Comparison of ENCODE assay signal across 17 cellular contexts in genomic region chr7:150784954-150785353, GRCh38. TPM values are rescaled to one million over a fixed set of nuclear protein-coding genes. Genes with fewer than 3 reads are reported as not detected.
A peak's percentile ranks its signal among the peaks of the same experiment; 100 is the strongest.
DNase-seq lines count a peak whose midpoint lies in the region; ATAC-seq, FAIRE-seq and TF ChIP-seq lines count a peak whose summit lies in the region.
"Had no signal": no experiment of that assay in that cellular context is flagged by ENCODE, and none has a peak within 500 bp of the region (broad histone marks: within the 10 kb centered on the region; RNA-seq: fewer than 3 reads in every experiment).

No MANE protein-coding gene starts in this region.

- H3K27me3 ChIP-seq in H9 (ENCODE audit: insufficient read depth, low read length) (no peaks in the 10 kb centered on the region), bronchial epithelial cell (ENCODE audit: control insufficient read depth, insufficient read depth, low read length) (peaks cover 2% of the 10 kb centered on the region), left lung (no peaks in the 10 kb centered on the region), small intestine (ENCODE audit: control insufficient read depth in 2 of 2, insufficient read depth in 2 of 2, low read length in 2 of 2) (no peaks in the 10 kb centered on the region), BE2C (no peaks in the 10 kb centered on the region), thyroid gland (no peaks in the 10 kb centered on the region)

- no peak for TF ChIP-seq POLR2A in thyroid gland (IDR thresholded peaks at IDR 0.05)

- no peak overlapping the region for H3K4me2 ChIP-seq in H9 (ENCODE audit: insufficient read depth, insufficient read length, low read length)

- no peak overlapping the region for H2AK5ac ChIP-seq in H9 (ENCODE audit: insufficient read length, low read length)

- no peak overlapping the region for H3K18ac ChIP-seq in H9 (ENCODE audit: insufficient read length, low read depth, low read length)

- H3K9me3 Mint-ChIP-seq in H9, result no peaks in the 10 kb centered on the region

- H3K36me3 Mint-ChIP-seq in H9 (ENCODE audit: insufficient read depth in 1 of 3, low read depth in 3 of 3), result no peaks in the 10 kb centered on the region; a peak in 1 of 7 replicates
- H3K36me3 Mint-ChIP-seq: activated CD8-positive, alpha-beta memory T cell treated with anti-CD3 and anti-CD28 coated beads, Interleukin-2, amount 10 ng/mL, durations not matched to agents 7 days and 5 days had no signal

- H2BK5ac ChIP-seq in H9 (ENCODE audit: insufficient read length, low read length), result no peak overlapping the region

- peak; percentile 52 for ATAC-seq in left lung
- ATAC-seq: activated CD8-positive, alpha-beta memory T cell treated with anti-CD3 and anti-CD28 coated beads, Interleukin-2, amount 10 ng/mL, durations not matched to agents 7 days and 5 days had no signal

- FAIRE-seq in bronchial epithelial cell (lab: Jason Lieb, UNC) (peak; percentile 88), small intestine (lab: Jason Lieb, UNC) (no peak)
- FAIRE-seq: GM12891 had no signal

- no peaks in the 10 kb centered on the region for H3K36me3 ChIP-seq in bronchial epithelial cell (ENCODE audit: control insufficient read depth, insufficient read depth, low read length)
- H3K36me3 ChIP-seq in left lung, result no peaks in the 10 kb centered on the region
- no peaks in the 10 kb centered on the region for H3K36me3 ChIP-seq in small intestine (ENCODE audit: control insufficient read depth in 2 of 2, insufficient read depth in 2 of 2, low read length in 2 of 2)
- H3K36me3 ChIP-seq in BE2C, result no peaks in the 10 kb centered on the region
- no peaks in the 10 kb centered on the region for H3K36me3 ChIP-seq in thyroid gland
- H3K36me3 ChIP-seq: tibial artery had no signal

- H4K20me1 ChIP-seq in H9 (ENCODE audit: control insufficient read depth, insufficient read depth, insufficient read length), result no peaks in the 10 kb centered on the region

- H4K8ac ChIP-seq in H9 (replicated peaks; ENCODE audit: insufficient read length, low read depth, low read length), result no peak overlapping the region

- DNase-seq in H9 (no peak), bronchial epithelial cell (ENCODE audit: low read depth) (no peak), left lung (peak in 1 of 2 donors; percentile 71), small intestine (peak; percentile 83), BE2C (no peak), NCI-H510A (lab: John Stamatoyannopoulos, UW) (no peak), thyroid gland (no peak)
- no peak for DNase-seq in activated CD4-positive, alpha-beta T cell treated with anti-CD3 and anti-CD28 coated beads, Interleukin-2, amount 50 U/mL, for 48 hours
- DNase-seq: activated CD8-positive, alpha-beta memory T cell treated with anti-CD3 and anti-CD28 coated beads, Interleukin-2, amount 10 ng/mL, durations not matched to agents 7 days and 5 days; activated naive CD4-positive, alpha-beta T cell; head of caudate nucleus; NCI-H1105; nucleus accumbens; tibial artery had no signal

- H4K5ac ChIP-seq in H9 (ENCODE audit: insufficient read length, low read depth, low read length), result no peak overlapping the region

- WGBS in H9 (ENCODE audit: extremely low coverage, insufficient read length, low lambda C conversion rate), result no CpG with 5 or more reads among the region's 4 CpGs
- 41 to 48% (median 43%) methylated on average over 4 of the region's 4 CpGs for WGBS in small intestine, 3 donors
- 63 to 82% methylated on average over 4 of the region's 4 CpGs for WGBS in thyroid gland, 2 donors

- H3K4me1 Mint-ChIP-seq in H9, result no peaks in the 10 kb centered on the region

- no peak for TF ChIP-seq CTCF in H9 (conservative IDR thresholded peaks at IDR 0.05)
- TF ChIP-seq CTCF in bronchial epithelial cell (IDR thresholded peaks at IDR 0.05; ENCODE audit: insufficient read depth, low read length, severe bottlenecking), result no peak
- TF ChIP-seq CTCF in left lung (IDR thresholded peaks at IDR 0.05), result no peak
- no peak for TF ChIP-seq CTCF in BE2C (IDR thresholded peaks at IDR 0.05; ENCODE audit: low read depth, low read length)
- TF ChIP-seq CTCF in thyroid gland (IDR thresholded peaks at IDR 0.05), result no peak

- no peak overlapping the region for H4K91ac ChIP-seq in H9 (ENCODE audit: insufficient read length, low read depth, low read length)

- no peaks in the 10 kb centered on the region for H3K79me2 ChIP-seq in H9 (ENCODE audit: insufficient read depth, low read length)

- H2BK12ac ChIP-seq in H9 (ENCODE audit: insufficient read length, low read depth, low read length), result no peak overlapping the region

- intact Hi-C loops in left lung (cut with DNase I), result no loop called here
- intact Hi-C loops in thyroid gland (cut with DNase I), result no loop called here

- H3K4me1 ChIP-seq in H9 (ENCODE audit: insufficient read depth, low read length), result no peaks in the 10 kb centered on the region
- peaks cover 10 to 76% of the 10 kb centered on the region in 2 donors for H3K4me1 ChIP-seq in left lung
- H3K4me1 ChIP-seq in small intestine (ENCODE audit: control insufficient read depth in 2 of 2, insufficient read depth in 1 of 2, low read depth in 1 of 2, low read length in 1 of 2), result peaks cover 2 to 9% of the 10 kb centered on the region in 2 donors
- H3K4me1 ChIP-seq in BE2C, result peaks cover 29% of the 10 kb centered on the region
- peaks cover 0 to 7% of the 10 kb centered on the region in 2 donors for H3K4me1 ChIP-seq in thyroid gland

- H2BK120ac ChIP-seq in H9 (ENCODE audit: low read depth, low read length, poor library complexity, severe bottlenecking), result no peak overlapping the region

- H3K14ac ChIP-seq in H9 (ENCODE audit: insufficient read depth, low read length), result 0 out of 2 replicates have a peak overlapping the region, but pooled peaks have one; percentile 7

- H3K27ac Mint-ChIP-seq in H9, result no peak overlapping the region
- H3K27ac Mint-ChIP-seq: activated CD8-positive, alpha-beta memory T cell treated with anti-CD3 and anti-CD28 coated beads, Interleukin-2, amount 10 ng/mL, durations not matched to agents 7 days and 5 days; B cell had no signal

- peaks cover 69% of the 10 kb centered on the region for H3K27me3 Mint-ChIP-seq in H9 (ENCODE audit: low read depth)

- no peak overlapping the region for H3K4me3 Mint-ChIP-seq in H9
- H3K4me3 Mint-ChIP-seq: activated CD8-positive, alpha-beta memory T cell treated with anti-CD3 and anti-CD28 coated beads, Interleukin-2, amount 10 ng/mL, durations not matched to agents 7 days and 5 days; B cell had no signal

- H2AFZ ChIP-seq in H9 (ENCODE audit: low read length), result no peak overlapping the region

- H2BK15ac ChIP-seq in H9 (ENCODE audit: low read depth, low read length), result no peak overlapping the region

- H3K56ac ChIP-seq in H9 (ENCODE audit: insufficient read length, low read depth, low read length), result no peak overlapping the region

- H3K27ac ChIP-seq in H9 (ENCODE audit: insufficient read length, low read depth, low read length) (no peak overlapping the region), left lung (peak overlapping the region; percentile 73 to 80), small intestine (ENCODE audit: low read depth in 1 of 2, low read length in 1 of 2) (peak overlapping the region; percentile 63 to 81), thyroid gland (no peak overlapping the region)
- H3K27ac ChIP-seq: tibial artery had no signal

- no peak overlapping the region for H3T11ph ChIP-seq in H9 (ENCODE audit: low read length)

- no peak overlapping the region for H2BK20ac ChIP-seq in H9 (ENCODE audit: low read depth, low read length, poor library complexity, severe bottlenecking)

- no peak overlapping the region for H3K23ac ChIP-seq in H9 (ENCODE audit: insufficient read length, low read depth, low read length)

- H3K23me2 ChIP-seq in H9 (ENCODE audit: insufficient read length, low read depth, low read length, poor library complexity, severe bottlenecking), result no peaks in the 10 kb centered on the region

- H3K4ac ChIP-seq in H9 (ENCODE audit: low read depth, low read length), result no peak overlapping the region

- H3K9me3 ChIP-seq in H9 (ENCODE audit: control insufficient read depth, low read depth, low read length) (no peaks in the 10 kb centered on the region), left lung (no peaks in the 10 kb centered on the region), small intestine (ENCODE audit: control insufficient read depth, low read depth) (no peaks in the 10 kb centered on the region), BE2C (no peaks in the 10 kb centered on the region), thyroid gland (no peaks in the 10 kb centered on the region)
- H3K9me3 ChIP-seq: tibial artery had no signal

- H3K79me1 ChIP-seq in H9 (ENCODE audit: insufficient read depth, low read depth, low read length, poor library complexity, severe bottlenecking), result no peaks in the 10 kb centered on the region

- H3K4me3 ChIP-seq in bronchial epithelial cell (ENCODE audit: low read depth, low read length) (no peak overlapping the region), left lung (no peak overlapping the region), small intestine (ENCODE audit: low read depth in 1 of 2, low read length in 2 of 2) (no peak overlapping the region), BE2C (ENCODE audit: low read depth, low read length) (no peak overlapping the region), thyroid gland (replicated peaks in 1 of 3) (no peak overlapping the region)
- H3K4me3 ChIP-seq: lung, tibial artery had no signal

- H3K9ac ChIP-seq in H9 (ENCODE audit: extremely low read depth, insufficient read length, low read length), result no peak overlapping the region

RNA-seq across cellular contexts. Expression of gene TMEM176B, which starts 15.2 kb away (rescaled TPM):
- total RNA-seq in H9 (2021) (0.26 and 0.85 TPM in 2 replicates), bronchial epithelial cell (not detected in 2 replicates), left lung (10 to 100 TPM; 45.2 to 57.2 TPM), thyroid gland (10 to 100 TPM; 10.4 to 36.0 (median 18.9) TPM)
- polyA plus RNA-seq in small intestine, result 100 to 1,000 TPM; 152 to 218 (median 206) TPM
- polyA plus RNA-seq in BE2C (2012; ENCODE audit: insufficient read depth, insufficient read length, low read depth), result 4.0 TPM
- total RNA-seq: activated CD8-positive, alpha-beta memory T cell treated with anti-CD3 and anti-CD28 coated beads, Interleukin-2, amount 10 ng/mL, durations not matched to agents 7 days and 5 days had no signal

RNA-seq across cellular contexts. Expression of gene TMEM176A, which starts 15.6 kb away (rescaled TPM):
- not detected in 2 replicates for total RNA-seq in H9 (2021)
- 0.79 TPM in 1 of 2 replicates, not detected in the other for total RNA-seq in bronchial epithelial cell
- 10 to 100 TPM; 44.7 to 48.8 TPM for total RNA-seq in left lung
- 100 to 1,000 TPM; 143 to 230 (median 227) TPM for polyA plus RNA-seq in small intestine
- 1.9 TPM for polyA plus RNA-seq in BE2C (2012; ENCODE audit: insufficient read depth, insufficient read length, low read depth)
- 10 to 100 TPM in 2 of 4 donors, 1 to 10 TPM in 2; 3.7 to 34.0 (median 14.7) TPM for total RNA-seq in thyroid gland
- total RNA-seq: activated CD8-positive, alpha-beta memory T cell treated with anti-CD3 and anti-CD28 coated beads, Interleukin-2, amount 10 ng/mL, durations not matched to agents 7 days and 5 days; B cell had no signal

RNA-seq across cellular contexts. Expression of gene GIMAP5, which starts 47.7 kb away (rescaled TPM):
- not detected in 2 replicates for total RNA-seq in H9 (2021)
- total RNA-seq in bronchial epithelial cell, result not detected in 2 replicates
- total RNA-seq in left lung, result 10 to 100 TPM in 1 of 2 donors, 1 to 10 TPM in 1; 9.8 to 37.8 TPM
- polyA plus RNA-seq in small intestine, result 10 to 100 TPM in 2 of 3 donors, 1 to 10 TPM in 1; 3.8 to 29.9 (median 23.0) TPM
- polyA plus RNA-seq in BE2C (2012; ENCODE audit: insufficient read depth, insufficient read length, low read depth), result 1.3 TPM
- 10 to 100 TPM; 25.3 to 80.6 (median 39.0) TPM for total RNA-seq in thyroid gland

Comparison
In these comparisons a context has a peak if more than half of its experiments do, and no peak if none do; other contexts are left out.
1. H3K27ac ChIP-seq: peak in left lung (2 of 2) and small intestine (2 of 2); none in H9 (single experiment) and thyroid gland (0 of 3).
2. RNA of gene GIMAP5, which starts 47.7 kb away (total RNA-seq): 25.3 to 80.6 TPM in thyroid gland and 9.8 to 37.8 TPM in left lung; not detected in H9 and not detected in bronchial epithelial cell; every median in the first group is over 10 times any median in the second.